27 cellular contexts compared by ENCODE assay signal in the genomic region with DNA sequence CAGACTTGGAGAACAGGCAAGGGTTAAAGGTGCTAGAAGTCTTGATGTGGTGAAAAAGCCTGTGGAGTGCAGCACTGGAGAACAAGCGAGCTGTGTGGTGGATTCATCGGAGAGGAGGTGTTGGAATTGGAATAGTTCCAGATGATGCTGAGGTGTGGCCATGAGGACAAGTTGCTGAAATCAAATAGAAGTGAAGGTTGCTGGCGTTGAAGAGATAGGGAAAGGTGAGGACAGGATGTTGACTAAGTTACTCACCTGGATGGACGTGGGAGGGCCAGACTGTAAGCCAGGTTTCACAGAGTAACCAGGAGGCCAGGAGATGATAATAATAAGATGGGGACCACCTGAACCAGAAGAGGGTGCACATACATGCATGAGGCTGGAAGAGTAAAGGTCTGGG.
"Had no signal": no experiment of that assay in that cellular context is flagged by ENCODE, and none has a peak within 500 bp of the region (broad histone marks: within the 10 kb centered on the region; RNA-seq: fewer than 3 reads in every experiment).

No MANE protein-coding gene starts in this region.

- H3K4me3 ChIP-seq: adrenal gland, ascending aorta, esophagus squamous epithelium, gastrocnemius medialis, left ventricle myocardium inferior, ovary, psoas muscle, right atrium auricular region, tibial nerve, uterus had no signal

- DNase-seq: activated CD4-positive, alpha-beta T cell treated with anti-CD3 and anti-CD28 coated beads, Interleukin-2, amount 10 ng/mL, durations not matched to agents 7 days and 5 days; activated CD4-positive, CD25-positive, alpha-beta regulatory T cell treated with anti-CD3 and anti-CD28 coated beads, Interleukin-2, amount 50 U/mL, for 72 hours; activated CD8-positive, alpha-beta memory T cell treated with anti-CD3 and anti-CD28 coated beads, Interleukin-2, amount 10 ng/mL, durations not matched to agents 7 days and 5 days; activated CD8-positive, alpha-beta T cell treated with anti-CD3 and anti-CD28 coated beads for 36 hours; activated effector memory CD4-positive, alpha-beta T cell treated with anti-CD3 and anti-CD28 coated beads, Interleukin-2, amount 50 U/mL, for 16 hours; activated naive CD4-positive, alpha-beta T cell treated with anti-CD3 and anti-CD28 coated beads, Interleukin-2, amount 50 U/mL, for 16 hours; activated T-cell treated with anti-CD3 and anti-CD28 coated beads for 4 hours; adrenal gland; brain microvascular endothelial cell; effector memory CD4-positive, alpha-beta T cell; esophagus squamous epithelium; gastrocnemius medialis; hippocampal formation; left ventricle myocardium inferior; ovary; psoas muscle; stimulated activated CD4-positive, alpha-beta T cell treated with anti-CD3 and anti-CD28 coated beads, Interleukin-4, amount 100 ng/mL, for 24 hours; uterus; WERI-Rb-1 had no signal

- H3K9me3 Mint-ChIP-seq: activated CD4-positive, alpha-beta T cell treated with anti-CD3 and anti-CD28 coated beads, Interleukin-2, amount 10 ng/mL, durations not matched to agents 7 days and 5 days; activated CD8-positive, alpha-beta T cell treated with anti-CD3 and anti-CD28 coated beads for 36 hours; central memory CD8-positive, alpha-beta T cell; mesothelial cell of epicardium; nephron; stimulated activated naive CD8-positive, alpha-beta T cell treated with anti-CD3 and anti-CD28 coated beads, Interleukin-15, Interleukin-2, amounts not matched to agents 100 ng/mL and 50 ng/mL, for 24 hours had no signal

- H3K27ac ChIP-seq: adrenal gland, ascending aorta, brain microvascular endothelial cell, esophagus squamous epithelium, gastrocnemius medialis, left ventricle myocardium inferior, neutrophil, ovary, psoas muscle, right atrium auricular region, tibial nerve, uterus, WERI-Rb-1 had no signal

- H3K27me3 Mint-ChIP-seq: activated CD4-positive, alpha-beta T cell treated with anti-CD3 and anti-CD28 coated beads, Interleukin-2, amount 10 ng/mL, durations not matched to agents 7 days and 5 days; activated CD8-positive, alpha-beta memory T cell treated with anti-CD3 and anti-CD28 coated beads, Interleukin-2, amount 10 ng/mL, durations not matched to agents 7 days and 5 days; activated CD8-positive, alpha-beta T cell treated with anti-CD3 and anti-CD28 coated beads for 36 hours; central memory CD8-positive, alpha-beta T cell; stimulated activated naive CD8-positive, alpha-beta T cell treated with anti-CD3 and anti-CD28 coated beads, Interleukin-15, Interleukin-2, amounts not matched to agents 100 ng/mL and 50 ng/mL, for 24 hours had no signal

- H3K4me3 Mint-ChIP-seq: activated CD4-positive, alpha-beta T cell treated with anti-CD3 and anti-CD28 coated beads, Interleukin-2, amount 10 ng/mL, durations not matched to agents 7 days and 5 days; activated CD8-positive, alpha-beta memory T cell treated with anti-CD3 and anti-CD28 coated beads, Interleukin-2, amount 10 ng/mL, durations not matched to agents 7 days and 5 days; activated CD8-positive, alpha-beta T cell treated with anti-CD3 and anti-CD28 coated beads for 36 hours; central memory CD8-positive, alpha-beta T cell; mesothelial cell of epicardium; nephron; stimulated activated naive CD8-positive, alpha-beta T cell treated with anti-CD3 and anti-CD28 coated beads, Interleukin-15, Interleukin-2, amounts not matched to agents 100 ng/mL and 50 ng/mL, for 24 hours had no signal

- H3K4me1 ChIP-seq: adrenal gland, ascending aorta, gastrocnemius medialis, right atrium auricular region, uterus had no signal

- H3K9me3 ChIP-seq: adrenal gland, ascending aorta, esophagus squamous epithelium, gastrocnemius medialis, left ventricle myocardium inferior, neutrophil, ovary, psoas muscle, right atrium auricular region, tibial nerve, uterus had no signal

- H3K27ac Mint-ChIP-seq: activated CD4-positive, alpha-beta T cell treated with anti-CD3 and anti-CD28 coated beads, Interleukin-2, amount 10 ng/mL, durations not matched to agents 7 days and 5 days; activated CD8-positive, alpha-beta memory T cell treated with anti-CD3 and anti-CD28 coated beads, Interleukin-2, amount 10 ng/mL, durations not matched to agents 7 days and 5 days; activated CD8-positive, alpha-beta T cell treated with anti-CD3 and anti-CD28 coated beads for 36 hours; mesothelial cell of epicardium; nephron; stimulated activated naive CD8-positive, alpha-beta T cell treated with anti-CD3 and anti-CD28 coated beads, Interleukin-15, Interleukin-2, amounts not matched to agents 100 ng/mL and 50 ng/mL, for 24 hours had no signal

- H3K27me3 ChIP-seq: adrenal gland, ascending aorta, brain microvascular endothelial cell, esophagus squamous epithelium, gastrocnemius medialis, neutrophil, ovary, right atrium auricular region, tibial nerve, uterus had no signal

- H3K36me3 ChIP-seq: adrenal gland, brain microvascular endothelial cell, ovary, uterus had no signal

- H3K4me1 Mint-ChIP-seq: nephron had no signal
